ENCODE assay signal across 1 cellular context in the genomic region with DNA sequence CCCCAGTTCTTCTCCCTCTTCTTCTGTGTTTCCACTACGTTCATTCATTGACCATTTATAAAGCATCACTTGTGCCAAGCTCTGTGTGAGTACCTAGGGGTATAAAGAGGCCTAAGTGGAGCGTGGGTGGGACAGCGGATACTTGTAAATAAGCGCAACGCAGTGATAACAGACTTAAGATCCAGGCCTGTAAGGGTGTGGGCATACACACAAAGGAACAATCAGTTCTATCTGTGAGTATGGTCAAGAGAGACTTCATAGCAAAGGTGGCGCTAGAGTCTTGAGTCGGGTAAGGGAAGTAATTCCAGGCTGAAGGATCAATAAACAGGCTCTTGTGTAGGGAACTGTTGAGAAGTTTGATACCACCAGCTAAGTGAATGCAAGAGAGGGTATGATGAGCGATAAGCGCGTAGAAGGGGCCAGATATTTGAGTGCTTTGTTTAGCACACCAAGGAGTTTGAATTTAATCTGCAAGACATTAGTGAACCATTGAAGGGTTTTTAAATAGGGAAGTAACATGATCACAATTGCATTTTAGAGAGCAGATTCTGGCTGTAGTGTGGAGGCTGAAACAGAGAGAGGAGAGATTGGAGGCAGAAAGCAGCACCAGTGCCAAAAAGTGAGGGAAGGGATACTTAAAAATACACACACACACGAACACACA.
TF ChIP-seq lines count a peak whose summit lies in the region.

No MANE protein-coding gene starts in this region.

TF ChIP-seq in HepG2, 621 proteins besides CTCF, POLR2A, EP300 and RAD21 (continued from another document):
- TF ChIP-seq, protein P1, sequence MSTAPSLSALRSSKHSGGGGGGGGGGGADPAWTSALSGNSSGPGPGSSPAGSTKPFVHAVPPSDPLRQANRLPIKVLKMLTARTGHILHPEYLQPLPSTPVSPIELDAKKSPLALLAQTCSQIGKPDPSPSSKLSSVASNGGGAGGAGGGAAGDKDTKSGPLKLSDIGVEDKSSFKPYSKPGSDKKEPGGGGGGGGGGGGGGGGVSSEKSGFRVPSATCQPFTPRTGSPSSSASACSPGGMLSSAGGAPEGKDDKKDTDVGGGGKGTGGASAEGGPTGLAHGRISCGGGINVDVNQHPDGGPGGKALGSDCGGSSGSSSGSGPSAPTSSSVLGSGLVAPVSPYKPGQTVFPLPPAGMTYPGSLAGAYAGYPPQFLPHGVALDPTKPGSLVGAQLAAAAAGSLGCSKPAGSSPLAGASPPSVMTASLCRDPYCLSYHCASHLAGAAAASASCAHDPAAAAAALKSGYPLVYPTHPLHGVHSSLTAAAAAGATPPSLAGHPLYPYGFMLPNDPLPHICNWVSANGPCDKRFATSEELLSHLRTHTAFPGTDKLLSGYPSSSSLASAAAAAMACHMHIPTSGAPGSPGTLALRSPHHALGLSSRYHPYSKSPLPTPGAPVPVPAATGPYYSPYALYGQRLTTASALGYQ (CRISPR knock-in tag; IDR thresholded peaks at IDR 0.05) = no peak
